In the genomic region with DNA sequence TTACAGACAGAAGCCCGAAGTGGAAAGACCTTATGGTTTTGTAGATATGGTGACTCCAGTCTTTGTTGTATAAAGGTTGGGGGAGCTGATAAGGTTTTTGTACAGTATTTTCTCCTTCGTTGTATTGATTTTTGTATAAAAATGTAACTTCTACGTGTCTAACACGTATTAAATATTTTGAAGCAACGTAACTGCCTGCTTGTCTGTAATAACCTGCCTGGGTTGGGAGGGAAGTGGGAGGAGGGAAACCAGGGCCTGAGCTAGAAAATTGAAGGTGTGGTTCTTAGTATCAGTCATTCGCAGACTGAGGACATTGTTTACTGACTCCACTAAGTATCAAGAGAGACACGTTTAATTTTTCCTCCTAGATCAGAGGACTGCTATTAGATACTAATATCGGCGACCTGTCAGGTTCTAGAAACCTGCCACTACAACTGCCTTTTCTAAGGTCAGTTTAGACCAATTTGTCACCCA, we compare ENCODE assay signal across 8 cellular contexts. TPM values are rescaled to one million over a fixed set of nuclear protein-coding genes. Genes with fewer than 3 reads are reported as not detected.
DNase-seq lines count a peak whose midpoint lies in the region; ATAC-seq and TF ChIP-seq lines count a peak whose summit lies in the region.

No MANE protein-coding gene starts in this region.

- no TSS peak for BruUV-seq in A673 (replicated peaks; lab: Mats Ljungman, UMichigan)

- no peaks in the 10 kb centered on the region for H3K9me3 Mint-ChIP-seq in activated CD8-positive, alpha-beta T cell treated with anti-CD3 and anti-CD28 coated beads for 36 hours
- peaks cover 10% of the 10 kb centered on the region for H3K9me3 Mint-ChIP-seq in glutamatergic neuron (ENCODE audit: unreplicated experiment)

- H3K9me3 ChIP-seq in A673 (ENCODE audit: low read depth, low read length, poor library complexity, severe bottlenecking): no peaks in the 10 kb centered on the region

- no peaks in the 10 kb centered on the region for H3K27me3 Mint-ChIP-seq in activated CD8-positive, alpha-beta T cell treated with anti-CD3 and anti-CD28 coated beads for 36 hours
- peaks cover 6% of the 10 kb centered on the region for H3K27me3 Mint-ChIP-seq in glutamatergic neuron (ENCODE audit: unreplicated experiment)

- peaks cover 58% of the 10 kb centered on the region for H3K36me3 Mint-ChIP-seq in activated CD8-positive, alpha-beta T cell treated with anti-CD3 and anti-CD28 coated beads for 36 hours (ENCODE audit: low read depth)
- H3K36me3 Mint-ChIP-seq in glutamatergic neuron (ENCODE audit: unreplicated experiment): no peaks in the 10 kb centered on the region

- H3K4me3 Mint-ChIP-seq in activated CD8-positive, alpha-beta T cell treated with anti-CD3 and anti-CD28 coated beads for 36 hours: peak overlapping the region; percentile 100
- H3K4me3 Mint-ChIP-seq in glutamatergic neuron (ENCODE audit: unreplicated experiment): peak overlapping the region; percentile 98

- H3K27ac Mint-ChIP-seq in activated CD8-positive, alpha-beta T cell treated with anti-CD3 and anti-CD28 coated beads for 36 hours: peak overlapping the region; percentile 100
- no peak overlapping the region for H3K27ac Mint-ChIP-seq in glutamatergic neuron (ENCODE audit: unreplicated experiment)

- CTCF ChIA-PET in A673 (lab: Charles Lee): no interaction called here
- CTCF ChIA-PET in activated CD8-positive, alpha-beta T cell treated with anti-CD3 and anti-CD28 coated beads for 36 hours (lab: Charles Lee): interaction anchor here (0.7 to 12.2 kb wide), 15 partner anchors 8 to 68 kb away, joined by 3 to 179 read pairs (median 4); no protein-coding TSS in a partner anchor

- peaks cover 13% of the 10 kb centered on the region for H3K36me3 ChIP-seq in A673 (ENCODE audit: insufficient read depth, low read length, poor library complexity, severe bottlenecking)

- H3K4me1 ChIP-seq in A673 (ENCODE audit: insufficient read depth, low read length, poor library complexity, severe bottlenecking): peaks cover 53% of the 10 kb centered on the region

- POLR2A ChIA-PET in A673 (lab: Charles Lee; ENCODE audit: low non-redundant PET): interaction anchor here (0.6 to 0.9 kb wide), 2 partner anchors 15 to 165 kb away, joined by 3 read pairs; no protein-coding TSS in a partner anchor
- POLR2A ChIA-PET in activated CD8-positive, alpha-beta T cell treated with anti-CD3 and anti-CD28 coated beads for 36 hours (lab: Charles Lee): interaction anchor here (0.7 to 8.6 kb wide), 21 partner anchors 12 to 78 kb away, joined by 3 to 209 read pairs (median 6); a partner anchor contains a TSS

- H3K27ac ChIP-seq in A673 (ENCODE audit: low read depth, low read length, poor library complexity, severe bottlenecking) (peak overlapping the region; percentile 76), HL-60 (replicated peaks) (peak overlapping the region; percentile 57; the same call in 1 of the 2 replicates)

- TF ChIP-seq CTCF in A673 (conservative IDR thresholded peaks at IDR 0.05; ENCODE audit: low read depth, low read length) (no peak), HL-60 (IDR thresholded peaks at IDR 0.05; ENCODE audit: insufficient read depth, low read length) (no peak), glutamatergic neuron (IDR thresholded peaks at IDR 0.05; ENCODE audit: partially characterized antibody, unreplicated experiment) (no peak)
- no peak for TF ChIP-seq CTCF in activated CD8-positive, alpha-beta T cell treated with anti-CD3 and anti-CD28 coated beads for 36 hours (IDR thresholded peaks at IDR 0.05)

- ATAC-seq in activated CD8-positive, alpha-beta T cell treated with anti-CD3 and anti-CD28 coated beads for 36 hours: peak; percentile 15
- ATAC-seq in GM19397 (IDR thresholded peaks at IDR 0.05; ENCODE audit: unreplicated experiment): no peak

- intact Hi-C loops in A673 (cut with micrococcal nuclease; ENCODE audit: unreplicated experiment): no loop called here
- intact Hi-C loops in activated CD8-positive, alpha-beta T cell treated with anti-CD3 and anti-CD28 coated beads for 36 hours (cut with micrococcal nuclease): loop anchor here (2.0 kb wide), 1 partner anchor 50 kb away; no protein-coding TSS in a partner anchor

- H3K4me1 Mint-ChIP-seq in activated CD8-positive, alpha-beta T cell treated with anti-CD3 and anti-CD28 coated beads for 36 hours (ENCODE audit: low read depth): peaks cover 39% of the 10 kb centered on the region
- peaks cover 24% of the 10 kb centered on the region for H3K4me1 Mint-ChIP-seq in glutamatergic neuron (ENCODE audit: low read depth, unreplicated experiment)

- H3K4me3 ChIP-seq in A673 (ENCODE audit: low read depth, low read length, poor library complexity, severe bottlenecking): peak overlapping the region; percentile 90
- peak overlapping the region; percentile 82 for H3K4me3 ChIP-seq in HL-60 (replicated peaks; ENCODE audit: insufficient read depth, low read length)

- no peak for DNase-seq in A673 (ENCODE audit: low spot score)
- DNase-seq in HL-60 (ENCODE audit: low read depth in 1 of 2, low spot score in 1 of 2): no peak
- peak; percentile 70 for DNase-seq in activated CD8-positive, alpha-beta T cell treated with anti-CD3 and anti-CD28 coated beads for 36 hours
- DNase-seq in glutamatergic neuron: no peak
- DNase-seq in stimulated activated CD4-positive, alpha-beta T cell treated with anti-CD3 and anti-CD28 coated beads, Interleukin-1b, Interleukin-23, amount 100 ng/mL, for 48 hours: peak; percentile 58
- no peak for DNase-seq in NCI-H2171 treated with DMSO at 0.1 percent for 48 hours (lab: John Stamatoyannopoulos, UW)
- no peak for DNase-seq in epidermal melanocyte (ENCODE audit: insufficient read length, low spot score)

- H3K27me3 ChIP-seq in A673 (replicated peaks; ENCODE audit: insufficient read depth, low read depth, low read length, poor library complexity) (no peaks in the 10 kb centered on the region), HL-60 (ENCODE audit: insufficient read depth, poor library complexity, severe bottlenecking) (no peaks in the 10 kb centered on the region)

RNA-seq across cellular contexts. Expression of a gene that starts 2.2 kb away (rescaled TPM):
- total RNA-seq in A673 (2021) (25.5 and 28.2 TPM in 2 replicates), glutamatergic neuron (ENCODE audit: unreplicated experiment) (8.8 TPM)
- 10 to 100 TPM; 39.8 to 41.3 TPM for total RNA-seq in activated CD8-positive, alpha-beta T cell treated with anti-CD3 and anti-CD28 coated beads for 36 hours

RNA-seq across cellular contexts. Expression of a gene that starts 56.9 kb away (rescaled TPM):
- total RNA-seq in A673 (2021) (2.6 and 2.8 TPM in 2 replicates), glutamatergic neuron (ENCODE audit: unreplicated experiment) (not detected)
- 10 to 100 TPM; 15.7 to 16.7 TPM for total RNA-seq in activated CD8-positive, alpha-beta T cell treated with anti-CD3 and anti-CD28 coated beads for 36 hours

Comparison
In these comparisons a context has a peak if more than half of its experiments do, and no peak if none do; other contexts are left out.
1. DNase-seq: peak in activated CD8-positive, alpha-beta T cell treated with anti-CD3 and anti-CD28 coated beads for 36 hours (single experiment) and stimulated activated CD4-positive, alpha-beta T cell treated with anti-CD3 and anti-CD28 coated beads, Interleukin-1b, Interleukin-23, amount 100 ng/mL, for 48 hours (single experiment); none in A673 (single experiment), HL-60 (0 of 2), glutamatergic neuron (single experiment), NCI-H2171 treated with DMSO at 0.1 percent for 48 hours (single experiment) and epidermal melanocyte (single experiment).